25 cellular contexts compared by ENCODE assay signal in the genomic region with DNA sequence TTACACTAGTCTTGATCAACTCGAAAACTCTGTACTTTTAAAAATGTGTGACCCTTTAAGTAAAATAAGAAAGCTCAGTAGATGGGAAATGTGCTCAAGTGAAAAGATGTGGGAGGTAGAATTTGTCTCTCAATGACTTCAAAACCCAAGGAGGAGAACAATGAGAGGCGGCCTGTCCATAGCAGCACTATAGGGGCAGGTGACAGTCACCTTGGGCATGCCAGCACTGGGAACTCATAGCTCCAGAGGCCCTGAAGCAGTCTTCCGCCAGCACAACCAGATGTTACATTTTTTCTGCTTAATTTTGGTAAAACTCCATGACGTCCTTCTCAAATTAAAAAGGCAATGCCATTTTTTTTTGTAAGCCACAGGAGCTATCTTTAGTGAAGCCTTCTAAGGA. TPM values are rescaled to one million over a fixed set of nuclear protein-coding genes. Genes with fewer than 3 reads are reported as not detected.
"Had no signal": no experiment of that assay in that cellular context is flagged by ENCODE, and none has a peak within 500 bp of the region (broad histone marks: within the 10 kb centered on the region; RNA-seq: fewer than 3 reads in every experiment).

No MANE protein-coding gene starts in this region.

- H3K27ac ChIP-seq: left lung, right lobe of liver, skin epidermis, tibial nerve had no signal

- H3K27me3 ChIP-seq: right lobe of liver, tibial nerve had no signal

- H3K4me3 ChIP-seq: left lung, lung, right lobe of liver, skin epidermis, tibial nerve had no signal

- H3K4me1 ChIP-seq: left lung, right lobe of liver had no signal

- H3K4me3 Mint-ChIP-seq: activated B cell treated with CpG ODN at 0.5 μM for 24 hours; activated CD4-positive, alpha-beta T cell treated with anti-CD3 and anti-CD28 coated beads for 36 hours; activated naive CD8-positive, alpha-beta T cell treated with anti-CD3 and anti-CD28 coated beads, Interleukin-2, amount 10 ng/mL, durations not matched to agents 7 days and 5 days; dendritic cell treated with granulocyte-macrophage colony-stimulating factor and Interleukin-4, amounts not matched to agents 40 ng/mL and 50 ng/mL, for 4 days; immature natural killer cell; natural killer cell treated with Interleukin-12 subunit alpha and Interleukin-12 subunit beta and Interleukin-15 and Interleukin-18, amount 100 ng/mL, for 72 hours; stimulated activated effector memory CD8-positive, alpha-beta T cell treated with anti-CD3 and anti-CD28 coated beads, Interleukin-12 subunit alpha, Interleukin-12 subunit beta, amount 100 ng/mL, for 72 hours; stimulated activated naive CD8-positive, alpha-beta T cell treated with anti-CD3 and anti-CD28 coated beads, Interleukin-15, amount 100 ng/mL, for 72 hours; T-helper 1 cell treated with Interleukin-12 subunit alpha and Interleukin-12 subunit beta and Interleukin-4 antibody, amounts not matched to agents 30 μg/mL and 1 μg/mL, for 36 hours had no signal

- H3K36me3 ChIP-seq: left lung, right lobe of liver, tibial nerve had no signal

- DNase-seq: activated B cell treated with CpG ODN at 0.5 μM for 24 hours; activated CD4-positive, alpha-beta T cell treated with anti-CD3 and anti-CD28 coated beads for 36 hours; activated CD4-positive, alpha-beta T cell treated with anti-CD3 and anti-CD28 coated beads, Interleukin-2, amount 50 U/mL, for 4 hours; activated naive CD4-positive, alpha-beta T cell treated with Interleukin-2 at 50 U/mL for 16 hours; activated naive CD8-positive, alpha-beta T cell treated with anti-CD3 and anti-CD28 coated beads, Interleukin-2, amount 10 ng/mL, durations not matched to agents 7 days and 5 days; activated T-cell treated with anti-CD3 and anti-CD28 coated beads, Interleukin-2, amount 50 U/mL, for 48 hours; amniotic stem cell; effector CD4-positive, alpha-beta T cell; erythroblast; foreskin melanocyte; immature natural killer cell; left lung; midbrain; occipital lobe; right lobe of liver; stimulated activated CD4-positive, alpha-beta T cell treated with anti-CD3 and anti-CD28 coated beads, Interleukin-2, amount 100 ng/mL, for 24 hours; stimulated activated naive CD8-positive, alpha-beta T cell treated with anti-CD3 and anti-CD28 coated beads, Interleukin-15, amount 100 ng/mL, for 72 hours; T1000 had no signal

- H3K36me3 Mint-ChIP-seq: activated naive CD8-positive, alpha-beta T cell treated with anti-CD3 and anti-CD28 coated beads, Interleukin-2, amount 10 ng/mL, durations not matched to agents 7 days and 5 days; immature natural killer cell; natural killer cell treated with Interleukin-12 subunit alpha and Interleukin-12 subunit beta and Interleukin-15 and Interleukin-18, amount 100 ng/mL, for 72 hours; stimulated activated effector memory CD8-positive, alpha-beta T cell treated with anti-CD3 and anti-CD28 coated beads, Interleukin-12 subunit alpha, Interleukin-12 subunit beta, amount 100 ng/mL, for 72 hours had no signal

- H3K27ac Mint-ChIP-seq: activated B cell treated with CpG ODN at 0.5 μM for 24 hours; activated CD4-positive, alpha-beta T cell treated with anti-CD3 and anti-CD28 coated beads for 36 hours; activated naive CD8-positive, alpha-beta T cell treated with anti-CD3 and anti-CD28 coated beads, Interleukin-2, amount 10 ng/mL, durations not matched to agents 7 days and 5 days; dendritic cell treated with granulocyte-macrophage colony-stimulating factor and Interleukin-4, amounts not matched to agents 40 ng/mL and 50 ng/mL, for 4 days; immature natural killer cell; natural killer cell treated with Interleukin-12 subunit alpha and Interleukin-12 subunit beta and Interleukin-15 and Interleukin-18, amount 100 ng/mL, for 72 hours; stimulated activated effector memory CD8-positive, alpha-beta T cell treated with anti-CD3 and anti-CD28 coated beads, Interleukin-12 subunit alpha, Interleukin-12 subunit beta, amount 100 ng/mL, for 72 hours; stimulated activated naive CD8-positive, alpha-beta T cell treated with anti-CD3 and anti-CD28 coated beads, Interleukin-15, amount 100 ng/mL, for 72 hours; T-helper 1 cell treated with Interleukin-12 subunit alpha and Interleukin-12 subunit beta and Interleukin-4 antibody, amounts not matched to agents 30 μg/mL and 1 μg/mL, for 36 hours had no signal

- H3K9me3 Mint-ChIP-seq: activated B cell treated with CpG ODN at 0.5 μM for 24 hours; activated naive CD8-positive, alpha-beta T cell treated with anti-CD3 and anti-CD28 coated beads, Interleukin-2, amount 10 ng/mL, durations not matched to agents 7 days and 5 days; dendritic cell treated with granulocyte-macrophage colony-stimulating factor and Interleukin-4, amounts not matched to agents 40 ng/mL and 50 ng/mL, for 4 days; natural killer cell treated with Interleukin-12 subunit alpha and Interleukin-12 subunit beta and Interleukin-15 and Interleukin-18, amount 100 ng/mL, for 72 hours; stimulated activated effector memory CD8-positive, alpha-beta T cell treated with anti-CD3 and anti-CD28 coated beads, Interleukin-12 subunit alpha, Interleukin-12 subunit beta, amount 100 ng/mL, for 72 hours; stimulated activated naive CD8-positive, alpha-beta T cell treated with anti-CD3 and anti-CD28 coated beads, Interleukin-15, amount 100 ng/mL, for 72 hours; T-helper 1 cell treated with Interleukin-12 subunit alpha and Interleukin-12 subunit beta and Interleukin-4 antibody, amounts not matched to agents 30 μg/mL and 1 μg/mL, for 36 hours had no signal

- H3K9me3 ChIP-seq: left lung, right lobe of liver, tibial nerve had no signal

RNA-seq across cellular contexts. Expression of gene IL17RD, which starts 10.7 kb away (rescaled TPM):
- total RNA-seq: activated B cell treated with CpG ODN at 0.5 μM for 24 hours; activated naive CD8-positive, alpha-beta T cell treated with anti-CD3 and anti-CD28 coated beads, Interleukin-2, amount 10 ng/mL, durations not matched to agents 7 days and 5 days had no signal
- polyA plus RNA-seq: immature natural killer cell had no signal

RNA-seq across cellular contexts. Expression of gene HESX1, which starts 45.3 kb away (rescaled TPM):
- total RNA-seq: natural killer cell treated with Interleukin-12 subunit alpha and Interleukin-12 subunit beta and Interleukin-15 and Interleukin-18, amount 100 ng/mL, for 72 hours had no signal
- polyA plus RNA-seq: immature natural killer cell had no signal
